In genomic region chr5:30956251-30956650, GRCh38 we compare ENCODE assay signal across 23 cellular contexts.
DNase-seq lines count a peak whose midpoint lies in the region; ATAC-seq and TF ChIP-seq lines count a peak whose summit lies in the region.
"Had no signal": no experiment of that assay in that cellular context is flagged by ENCODE, and none has a peak within 500 bp of the region (broad histone marks: within the 10 kb centered on the region; RNA-seq: fewer than 3 reads in every experiment).

No MANE protein-coding gene starts in this region.

- H3K4me1 ChIP-seq in neural progenitor cell (peaks cover 45% of the 10 kb centered on the region), ovary (ENCODE audit: insufficient read depth) (no peaks in the 10 kb centered on the region)
- H3K4me1 ChIP-seq: BE2C, BLaER1 had no signal

- H3K4me2 ChIP-seq in neural progenitor cell: peak overlapping the region; percentile 33
- H3K4me2 ChIP-seq: BLaER1 had no signal

- peak; percentile 30 for DNase-seq in astrocyte of the hippocampus (ENCODE audit: low read depth, low spot score)
- peak; percentile 9 for DNase-seq in left kidney (ENCODE audit: low read depth, low spot score)
- peak; percentile 30 for DNase-seq in neural progenitor cell (ENCODE audit: low spot score)
- peak; percentile 30 for DNase-seq in retinal pigment epithelial cell (ENCODE audit: low read depth)
- DNase-seq in ovary: no peak
- no peak for DNase-seq in left ventricle myocardium superior
- no peak for DNase-seq in HFFc6
- DNase-seq in DMS53 treated with DMSO at 0.1 percent for 48 hours (lab: John Stamatoyannopoulos, UW; ENCODE audit: unreplicated experiment): no peak
- DNase-seq: 8988T; ACHN; BE2C; C1 segment of cervical spinal cord; CD4-positive, alpha-beta memory T cell; CD4-positive, CD25-positive, alpha-beta regulatory T cell; CD8-positive, alpha-beta memory T cell; COR-L47; DMS 273 treated with DMSO at 0.1 percent for 48 hours; DMS153; DMS53; DMS79 treated with DMSO at 0.1 percent for 48 hours had no signal

- no peak overlapping the region for H3K9ac ChIP-seq in neural progenitor cell
- H3K9ac ChIP-seq: BLaER1 had no signal

- H3K9me3 Mint-ChIP-seq in neural progenitor cell (peaks cover 14% of the 10 kb centered on the region), HFFc6 (peaks cover 15% of the 10 kb centered on the region)

- no peak overlapping the region for H3K4me3 Mint-ChIP-seq in neural progenitor cell
- no peak overlapping the region for H3K4me3 Mint-ChIP-seq in HFFc6
- H3K4me3 Mint-ChIP-seq: CD14-positive monocyte; CD4-positive, alpha-beta memory T cell; CD4-positive, CD25-positive, alpha-beta regulatory T cell; CD8-positive, alpha-beta memory T cell had no signal

- peaks cover 21% of the 10 kb centered on the region for H3F3A ChIP-seq in neural progenitor cell (ENCODE audit: low read depth)

- H4K20me1 ChIP-seq in neural progenitor cell (ENCODE audit: low read depth): no peaks in the 10 kb centered on the region
- H4K20me1 ChIP-seq: BLaER1 had no signal

- H3K27me3 Mint-ChIP-seq in neural progenitor cell (ENCODE audit: insufficient read depth, low read depth): no peaks in the 10 kb centered on the region
- no peaks in the 10 kb centered on the region for H3K27me3 Mint-ChIP-seq in HFFc6 (ENCODE audit: insufficient read depth)
- H3K27me3 Mint-ChIP-seq: CD4-positive, alpha-beta memory T cell; CD4-positive, CD25-positive, alpha-beta regulatory T cell; CD8-positive, alpha-beta memory T cell had no signal

- TF ChIP-seq EP300 in ovary (IDR thresholded peaks at IDR 0.05): no peak

- peaks cover 11% of the 10 kb centered on the region for H3K4me1 Mint-ChIP-seq in neural progenitor cell
- H3K4me1 Mint-ChIP-seq in HFFc6 (ENCODE audit: low read depth): no peaks in the 10 kb centered on the region
- H3K4me1 Mint-ChIP-seq: CD14-positive monocyte; CD4-positive, alpha-beta memory T cell; CD4-positive, CD25-positive, alpha-beta regulatory T cell; CD8-positive, alpha-beta memory T cell had no signal

- TF ChIP-seq CTCF in neural progenitor cell (IDR thresholded peaks at IDR 0.05) (no peak), retinal pigment epithelial cell (conservative IDR thresholded peaks at IDR 0.05; ENCODE audit: low read depth, low read length) (no peak), ovary (IDR thresholded peaks at IDR 0.05) (no peak), HFFc6 (IDR thresholded peaks at IDR 0.05) (no peak)

- H3K79me2 ChIP-seq in neural progenitor cell (ENCODE audit: low read depth): no peaks in the 10 kb centered on the region

- no peak for TF ChIP-seq POLR2A in ovary (IDR thresholded peaks at IDR 0.05)

- intact Hi-C loops in ovary (cut with DNase I): no loop called here
- intact Hi-C loops in left ventricle myocardium superior (cut with micrococcal nuclease): no loop called here

- H3K4me3 ChIP-seq in neural progenitor cell (no peak overlapping the region), retinal pigment epithelial cell (ENCODE audit: low read length) (no peak overlapping the region), ovary (no peak overlapping the region)
- H3K4me3 ChIP-seq: BLaER1, GM12878 had no signal

- H3K27ac ChIP-seq in neural progenitor cell: peak overlapping the region; percentile 66
- no peak overlapping the region for H3K27ac ChIP-seq in ovary
- H3K27ac ChIP-seq: BLaER1 had no signal

- H3K9me3 ChIP-seq in neural progenitor cell (ENCODE audit: low read depth): no peaks in the 10 kb centered on the region
- H3K9me3 ChIP-seq in ovary: no peaks in the 10 kb centered on the region
- H3K9me3 ChIP-seq: BE2C, BLaER1 had no signal

- no peak for ATAC-seq in left ventricle myocardium superior
- ATAC-seq: GM12878 had no signal

- H3K27ac Mint-ChIP-seq in neural progenitor cell: no peak overlapping the region
- no peak overlapping the region for H3K27ac Mint-ChIP-seq in HFFc6
- H3K27ac Mint-ChIP-seq: CD14-positive monocyte; CD4-positive, alpha-beta memory T cell; CD4-positive, CD25-positive, alpha-beta regulatory T cell; CD8-positive, alpha-beta memory T cell had no signal

- H3K36me3 Mint-ChIP-seq in neural progenitor cell (peaks cover 4% of the 10 kb centered on the region), HFFc6 (ENCODE audit: low read depth) (no peaks in the 10 kb centered on the region)
- H3K36me3 Mint-ChIP-seq: CD14-positive monocyte; CD4-positive, alpha-beta memory T cell; CD4-positive, CD25-positive, alpha-beta regulatory T cell; CD8-positive, alpha-beta memory T cell had no signal

- H3K36me3 ChIP-seq in neural progenitor cell: no peaks in the 10 kb centered on the region
- H3K36me3 ChIP-seq in ovary: no peaks in the 10 kb centered on the region
- H3K36me3 ChIP-seq: BE2C, BLaER1 had no signal

- H2AFZ ChIP-seq in neural progenitor cell (replicated peaks): no peak overlapping the region

- H3K27me3 ChIP-seq in neural progenitor cell: no peaks in the 10 kb centered on the region
- H3K27me3 ChIP-seq in ovary: no peaks in the 10 kb centered on the region
- H3K27me3 ChIP-seq: BE2C, BLaER1 had no signal

Comparison
In these comparisons a context has a peak if more than half of its experiments do, and no peak if none do; other contexts are left out.
1. DNase-seq: peak in astrocyte of the hippocampus (single experiment), left kidney (single experiment), neural progenitor cell (single experiment) and retinal pigment epithelial cell (single experiment); none in ovary (0 of 5), left ventricle myocardium superior (single experiment), HFFc6 (single experiment) and DMS53 treated with DMSO at 0.1 percent for 48 hours (single experiment).